Comparison of ENCODE assay signal across 2 cellular contexts in the genomic region with DNA sequence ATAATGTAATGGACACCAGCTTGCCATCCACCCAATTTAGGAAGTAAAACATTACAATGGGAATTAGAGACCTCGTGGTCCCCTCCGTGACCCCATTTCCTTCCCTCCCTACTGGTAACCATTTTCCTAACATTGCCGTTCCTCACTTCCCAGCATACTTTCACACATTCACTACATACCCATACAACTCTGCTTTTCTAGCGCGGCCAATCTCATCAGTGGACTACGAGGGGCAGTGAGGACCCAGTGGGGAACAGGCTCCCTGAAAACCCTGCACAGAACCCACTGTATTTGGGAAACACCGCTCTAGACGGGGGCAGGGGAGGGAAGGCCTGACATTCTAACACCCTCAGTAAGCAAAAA.
TF ChIP-seq lines count a peak whose summit lies in the region.

No MANE protein-coding gene starts in this region.

TF ChIP-seq in endothelial cell of umbilical vein, 7 proteins besides CTCF, POLR2A, EP300 and RAD21:
- TF ChIP-seq JUN (IDR thresholded peaks at IDR 0.05; ENCODE audit: borderline replicate concordance, insufficient read depth, insufficient read length, low read depth) (no peak), POLR2AphosphoS5 (IDR thresholded peaks at IDR 0.05; ENCODE audit: insufficient read depth, low read depth, low read length) (no peak), FOS (IDR thresholded peaks at IDR 0.05; ENCODE audit: borderline replicate concordance, insufficient read depth, low read length) (no peak), EZH2 (IDR thresholded peaks at IDR 0.05; ENCODE audit: borderline replicate concordance, low read depth, low read length, severe bottlenecking) (no peak)

TF ChIP-seq in neural cell, 6 proteins besides CTCF, POLR2A, EP300 and RAD21:
- TF ChIP-seq EZH2 (IDR thresholded peaks at IDR 0.05; ENCODE audit: borderline replicate concordance, insufficient read depth, low read length, poor library complexity, severe bottlenecking) (no peak), POLR2AphosphoS5 (IDR thresholded peaks at IDR 0.05) (no peak), SMC3 (conservative IDR thresholded peaks at IDR 0.05; ENCODE audit: poor library complexity) (no peak), MXI1 (conservative IDR thresholded peaks at IDR 0.05; ENCODE audit: poor library complexity, severe bottlenecking) (no peak), TAF1 (IDR thresholded peaks at IDR 0.05; ENCODE audit: low read depth) (no peak)
- TF ChIP-seq, protein P1, sequence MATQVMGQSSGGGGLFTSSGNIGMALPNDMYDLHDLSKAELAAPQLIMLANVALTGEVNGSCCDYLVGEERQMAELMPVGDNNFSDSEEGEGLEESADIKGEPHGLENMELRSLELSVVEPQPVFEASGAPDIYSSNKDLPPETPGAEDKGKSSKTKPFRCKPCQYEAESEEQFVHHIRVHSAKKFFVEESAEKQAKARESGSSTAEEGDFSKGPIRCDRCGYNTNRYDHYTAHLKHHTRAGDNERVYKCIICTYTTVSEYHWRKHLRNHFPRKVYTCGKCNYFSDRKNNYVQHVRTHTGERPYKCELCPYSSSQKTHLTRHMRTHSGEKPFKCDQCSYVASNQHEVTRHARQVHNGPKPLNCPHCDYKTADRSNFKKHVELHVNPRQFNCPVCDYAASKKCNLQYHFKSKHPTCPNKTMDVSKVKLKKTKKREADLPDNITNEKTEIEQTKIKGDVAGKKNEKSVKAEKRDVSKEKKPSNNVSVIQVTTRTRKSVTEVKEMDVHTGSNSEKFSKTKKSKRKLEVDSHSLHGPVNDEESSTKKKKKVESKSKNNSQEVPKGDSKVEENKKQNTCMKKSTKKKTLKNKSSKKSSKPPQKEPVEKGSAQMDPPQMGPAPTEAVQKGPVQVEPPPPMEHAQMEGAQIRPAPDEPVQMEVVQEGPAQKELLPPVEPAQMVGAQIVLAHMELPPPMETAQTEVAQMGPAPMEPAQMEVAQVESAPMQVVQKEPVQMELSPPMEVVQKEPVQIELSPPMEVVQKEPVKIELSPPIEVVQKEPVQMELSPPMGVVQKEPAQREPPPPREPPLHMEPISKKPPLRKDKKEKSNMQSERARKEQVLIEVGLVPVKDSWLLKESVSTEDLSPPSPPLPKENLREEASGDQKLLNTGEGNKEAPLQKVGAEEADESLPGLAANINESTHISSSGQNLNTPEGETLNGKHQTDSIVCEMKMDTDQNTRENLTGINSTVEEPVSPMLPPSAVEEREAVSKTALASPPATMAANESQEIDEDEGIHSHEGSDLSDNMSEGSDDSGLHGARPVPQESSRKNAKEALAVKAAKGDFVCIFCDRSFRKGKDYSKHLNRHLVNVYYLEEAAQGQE (IDR thresholded peaks at IDR 0.05; ENCODE audit: borderline replicate concordance): no peak
